2 cellular contexts compared by ENCODE assay signal in genomic region chr5:68169898-68170297, GRCh38.
TF ChIP-seq lines count a peak whose summit lies in the region.

No MANE protein-coding gene starts in this region.

TF ChIP-seq in HEK293, 187 proteins besides CTCF, POLR2A, EP300 and RAD21 (continued from another document):
- TF ChIP-seq PRDM10 (tag by site-specific recombination; IDR thresholded peaks at IDR 0.05) (peak; percentile 68), ZNF654 (tag by site-specific recombination; IDR thresholded peaks at IDR 0.05; ENCODE audit: low read depth) (no peak), ZNF624 (tag by site-specific recombination; IDR thresholded peaks at IDR 0.05) (no peak), ZNF274 (IDR thresholded peaks at IDR 0.05; ENCODE audit: low read length) (no peak), ZNF274 (tag by site-specific recombination; IDR thresholded peaks at IDR 0.05; ENCODE audit: borderline replicate concordance) (no peak), ZNF394 (tag by site-specific recombination; IDR thresholded peaks at IDR 0.05; ENCODE audit: borderline replicate concordance) (no peak)

TF ChIP-seq in HepG2, 621 proteins besides CTCF, POLR2A, EP300 and RAD21 (continued from another document):
- 0 out of 2 replicates have a peak, but pooled peaks have one; percentile 56 for TF ChIP-seq ZNF276 (CRISPR knock-in tag; IDR thresholded peaks at IDR 0.05; ENCODE audit: low read depth)
